ENCODE assay signal across 11 cellular contexts in genomic region chr11:36389811-36390210, GRCh38.
DNase-seq lines count a peak whose midpoint lies in the region; ATAC-seq, FAIRE-seq and TF ChIP-seq lines count a peak whose summit lies in the region.
"Had no signal": no experiment of that assay in that cellular context is flagged by ENCODE, and none has a peak within 500 bp of the region (broad histone marks: within the 10 kb centered on the region; RNA-seq: fewer than 3 reads in every experiment).

No MANE protein-coding gene starts in this region.

- H3K27me3 ChIP-seq in mammary epithelial cell (ENCODE audit: insufficient read depth, low read length) (no peaks in the 10 kb centered on the region), K562 (ENCODE audit: control insufficient read depth in 2 of 2, insufficient read depth in 2 of 2, low read length in 2 of 2) (no peaks in the 10 kb centered on the region; a peak in 2 of 5 replicates), thymus (ENCODE audit: control insufficient read depth, insufficient read depth) (no peaks in the 10 kb centered on the region)
- H3K27me3 ChIP-seq: breast epithelium, vagina had no signal

- intact Hi-C loops in mammary epithelial cell (cut with micrococcal nuclease): no loop called here
- intact Hi-C loops in MCF 10A (cut with micrococcal nuclease): no loop called here
- intact Hi-C loops in K562 (cut with micrococcal nuclease): no loop called here

- peaks cover 12% of the 10 kb centered on the region for H3K4me1 Mint-ChIP-seq in MCF 10A (ENCODE audit: insufficient read depth, unreplicated experiment)

- no peak overlapping the region for H3K27ac Mint-ChIP-seq in MCF 10A (ENCODE audit: low read depth, unreplicated experiment)

- CTCF ChIA-PET in mammary epithelial cell (lab: Charles Lee; ENCODE audit: low non-redundant PET) (no interaction called here), MCF 10A (lab: Yijun Ruan, JAX) (interaction anchor here (0.9 to 1.0 kb wide), 2 partner anchors 9 to 98 kb away, joined by 3 to 4 read pairs; no protein-coding TSS in a partner anchor), K562 (lab: Yijun Ruan, JAX; ENCODE audit: low intra/inter-chr PET ratio) (no interaction called here)

- FAIRE-seq in K562 (lab: Jason Lieb, UNC): no peak

- dilution Hi-C loops in mammary epithelial cell (cut with HindIII; ENCODE audit: low sequenced_read_pairs): no loop called here

- no peak for TF ChIP-seq EP300 in K562 (IDR thresholded peaks at IDR 0.05; ENCODE audit: low read length)

- ATAC-seq in HG02870 (IDR thresholded peaks at IDR 0.05; ENCODE audit: unreplicated experiment) (peak; percentile 69), K562 (no peak), GM21390 (IDR thresholded peaks at IDR 0.05; ENCODE audit: unreplicated experiment) (no peak)

- BruUV-seq in mammary epithelial cell (replicated peaks; lab: Mats Ljungman, UMichigan) (no TSS peak), MCF 10A (replicated peaks; lab: Mats Ljungman, UMichigan) (no TSS peak), K562 (replicated peaks; lab: Mats Ljungman, UMichigan) (no TSS peak)

- 100% methylated on average over 2 of the region's 4 CpGs for WGBS in mammary epithelial cell (ENCODE audit: low coverage, missing lambda C conversion rate)
- WGBS in K562 (ENCODE audit: insufficient coverage, low coverage, missing lambda C conversion rate): 23% methylated on average over 4 of the region's 4 CpGs
- 97% methylated on average over 4 of the region's 4 CpGs for WGBS in thymus

- H3K9ac ChIP-seq in mammary epithelial cell (ENCODE audit: insufficient read depth, low read length) (no peak overlapping the region), K562 (ENCODE audit: insufficient read depth in 1 of 2, low read depth in 2 of 2, low read length in 2 of 2) (no peak overlapping the region)

- no peaks in the 10 kb centered on the region for H3K9me1 ChIP-seq in K562 (ENCODE audit: control insufficient read depth, insufficient read depth, low read length)

- H3K4me1 ChIP-seq in mammary epithelial cell (ENCODE audit: insufficient read depth, low read length): no peaks in the 10 kb centered on the region
- peaks cover 0 to 4% of the 10 kb centered on the region in 2 experiments; a peak in 1 of 5 replicates for H3K4me1 ChIP-seq in K562 (replicated peaks in 1 of 2; ENCODE audit: control insufficient read depth in 2 of 2, insufficient read depth in 2 of 2, low read length in 2 of 2)
- peaks cover 5% of the 10 kb centered on the region for H3K4me1 ChIP-seq in thymus (ENCODE audit: control insufficient read depth, insufficient read depth, low read length)
- H3K4me1 ChIP-seq: breast epithelium had no signal

- TF ChIP-seq CTCF in mammary epithelial cell (conservative IDR thresholded peaks at IDR 0.05 in 1 of 2, IDR thresholded peaks at IDR 0.05 in 1 of 2; ENCODE audit: extremely low read depth in 1 of 2, insufficient read depth in 1 of 2, low read depth in 1 of 2, low read length in 2 of 2): no peak
- TF ChIP-seq CTCF in MCF 10A (IDR thresholded peaks at IDR 0.05; ENCODE audit: unreplicated experiment): no peak
- no peak for TF ChIP-seq CTCF in K562 (IDR thresholded peaks at IDR 0.05 in 2 of 3, conservative IDR thresholded peaks at IDR 0.05 in 1 of 3; ENCODE audit: insufficient read depth in 2 of 3, low read depth in 1 of 3, low read length in 3 of 3)

- POLR2A ChIA-PET in MCF 10A (lab: Yijun Ruan, JAX): no interaction called here
- POLR2A ChIA-PET in K562 (lab: Yijun Ruan, JAX): no interaction called here

- H3K27me3 Mint-ChIP-seq in MCF 10A (ENCODE audit: insufficient read depth, unreplicated experiment): no peaks in the 10 kb centered on the region

- H3K27ac ChIP-seq in mammary epithelial cell (ENCODE audit: insufficient read depth, low read depth, low read length) (no peak overlapping the region), K562 (ENCODE audit: extremely low read depth, low read depth, low read length) (no peak overlapping the region), thymus (ENCODE audit: low read depth) (peak overlapping the region; percentile 31)
- H3K27ac ChIP-seq: breast epithelium, vagina had no signal

- peaks cover 10% of the 10 kb centered on the region for H3K36me3 Mint-ChIP-seq in MCF 10A (ENCODE audit: insufficient read depth, unreplicated experiment)

- H3K36me3 ChIP-seq in mammary epithelial cell (ENCODE audit: insufficient read depth, low read length) (no peaks in the 10 kb centered on the region), K562 (ENCODE audit: control insufficient read depth, insufficient read depth, low read length) (no peaks in the 10 kb centered on the region), thymus (ENCODE audit: control insufficient read depth, insufficient read depth) (no peaks in the 10 kb centered on the region)
- H3K36me3 ChIP-seq: breast epithelium, vagina had no signal

- TF ChIP-seq RAD21 in K562 (CRISPR knock-in tag; conservative IDR thresholded peaks at IDR 0.05 in 1 of 2, IDR thresholded peaks at IDR 0.05 in 1 of 2): no peak

- DNase-seq in mammary epithelial cell (peak; percentile 13), MCF 10A (ENCODE audit: unreplicated experiment) (no peak), K562 (ENCODE audit: extremely low read depth in 1 of 4, low spot score in 3 of 4) (no peak), CD1c-positive myeloid dendritic cell (ENCODE audit: extremely low spot score) (no peak), KG1 (lab: John Stamatoyannopoulos, UW) (no peak)
- DNase-seq: NCI-H2081 treated with DMSO at 0.1 percent for 48 hours had no signal

- no peak for TF ChIP-seq POLR2A in K562 (conservative IDR thresholded peaks at IDR 0.05)

- H3K9me3 ChIP-seq in mammary epithelial cell (replicated peaks; ENCODE audit: insufficient read depth, low read length): no peaks in the 10 kb centered on the region
- H3K9me3 ChIP-seq in K562 (replicated peaks; ENCODE audit: control insufficient read depth, insufficient read depth, low read depth, low read length): no peaks in the 10 kb centered on the region
- H3K9me3 ChIP-seq in thymus (ENCODE audit: control insufficient read depth): no peaks in the 10 kb centered on the region
- H3K9me3 ChIP-seq: breast epithelium, vagina had no signal

- H3K79me2 ChIP-seq in mammary epithelial cell (ENCODE audit: insufficient read depth, low read length) (no peaks in the 10 kb centered on the region), K562 (ENCODE audit: control insufficient read depth, insufficient read depth, low read length) (no peaks in the 10 kb centered on the region)

- no peak overlapping the region for H2AFZ ChIP-seq in mammary epithelial cell (ENCODE audit: low read depth, low read length)
- H2AFZ ChIP-seq in K562 (ENCODE audit: low read depth, low read length): no peak overlapping the region

- H3K9me3 Mint-ChIP-seq in MCF 10A (ENCODE audit: unreplicated experiment): no peaks in the 10 kb centered on the region

- H3K4me3 ChIP-seq in mammary epithelial cell (replicated peaks in 1 of 3; ENCODE audit: insufficient read depth in 1 of 3, low read depth in 2 of 3, low read length in 3 of 3) (no peak overlapping the region), K562 (no peak overlapping the region), thymus (ENCODE audit: low read length) (no peak overlapping the region)
- H3K4me3 ChIP-seq: breast epithelium, vagina had no signal

- H3K4me3 Mint-ChIP-seq in MCF 10A (ENCODE audit: unreplicated experiment): no peak overlapping the region

- in situ Hi-C loops in mammary epithelial cell (cut with MboI; ENCODE audit: low sequenced_read_pairs in 2 of 2) (no loop called here), K562 (cut with MboI) (no loop called here)

- H4K20me1 ChIP-seq in mammary epithelial cell (ENCODE audit: insufficient read depth, low read length) (no peaks in the 10 kb centered on the region), K562 (replicated peaks; ENCODE audit: control insufficient read depth, insufficient read depth, low read length) (no peaks in the 10 kb centered on the region)

- H3K4me2 ChIP-seq in mammary epithelial cell (ENCODE audit: insufficient read depth, low read depth, low read length) (no peak overlapping the region), K562 (ENCODE audit: insufficient read depth, low read length) (no peak overlapping the region)

TF ChIP-seq in K562, 482 proteins besides CTCF, POLR2A, EP300 and RAD21:
- TF ChIP-seq MCM7 (IDR thresholded peaks at IDR 0.05) (no peak), ZNF134 (CRISPR knock-in tag; conservative IDR thresholded peaks at IDR 0.05) (peak; percentile 29; the same call in 1 of the 2 replicates)
TF ChIP-seq in K562: peak in this region for 1.
